8 cellular contexts compared by ENCODE assay signal in genomic region chr2:131682122-131682944, GRCh38.
DNase-seq lines count a peak whose midpoint lies in the region; ATAC-seq and TF ChIP-seq lines count a peak whose summit lies in the region.

No MANE protein-coding gene starts in this region.

- no peak for TF ChIP-seq EP300 in ovary (IDR thresholded peaks at IDR 0.05)

- no peaks in the 10 kb centered on the region for H3K9me3 ChIP-seq in SJSA1 (replicated peaks)
- H3K9me3 ChIP-seq in ovary: no peaks in the 10 kb centered on the region
- H3K9me3 ChIP-seq in thyroid gland: no peaks in the 10 kb centered on the region

- in situ Hi-C loops in G401 (cut with HindIII; ENCODE audit: low sequenced_read_pairs): no loop called here

- H3K4me1 ChIP-seq in SJSA1 (replicated peaks) (peaks cover 29% of the 10 kb centered on the region), ovary (ENCODE audit: insufficient read depth) (no peaks in the 10 kb centered on the region), thyroid gland (peaks cover 4% of the 10 kb centered on the region in 2 donors)

- TF ChIP-seq POLR2A in ovary (IDR thresholded peaks at IDR 0.05) (no peak), thyroid gland (IDR thresholded peaks at IDR 0.05) (no peak)

- H3K27ac ChIP-seq in SJSA1 (peak overlapping the region; percentile 80), ovary (peak overlapping the region; percentile 56 to 75), thyroid gland (peak overlapping the region; percentile 42 to 72 (median 72))

- ATAC-seq in activated naive CD4-positive, alpha-beta T cell treated with anti-CD3 and anti-CD28 coated beads, Interleukin-2, amount 50 U/mL, for 72 hours: peak; percentile 99

- 0% methylated on average over 45 to 51 of the region's 51 CpGs for WGBS in ovary, 3 donors
- 0 to 2% methylated on average over 12 to 30 of the region's 51 CpGs for WGBS in thyroid gland, 2 donors

- peak in 1 of 3 donors; percentile 23 for TF ChIP-seq CTCF in ovary (IDR thresholded peaks at IDR 0.05)
- TF ChIP-seq CTCF in thyroid gland (IDR thresholded peaks at IDR 0.05): peak in 1 of 6 experiments; percentile 28

- peak overlapping the region; percentile 50 to 86 for H3K27ac Mint-ChIP-seq in activated naive CD4-positive, alpha-beta T cell treated with anti-CD3 and anti-CD28 coated beads, Interleukin-2, amount 50 U/mL, for 72 hours

- H3K27me3 ChIP-seq in SJSA1 (replicated peaks) (no peaks in the 10 kb centered on the region), ovary (no peaks in the 10 kb centered on the region), thyroid gland (no peaks in the 10 kb centered on the region)

- H3K4me3 ChIP-seq in SJSA1: peak overlapping the region; percentile 46
- H3K4me3 ChIP-seq in ovary: peak overlapping the region; percentile 49
- H3K4me3 ChIP-seq in thyroid gland (replicated peaks in 1 of 3): peak overlapping the region; percentile 20 to 47 (median 26)

- H3K36me3 ChIP-seq in SJSA1: no peaks in the 10 kb centered on the region; the same call in 1 of the 2 replicates
- H3K36me3 ChIP-seq in ovary: no peaks in the 10 kb centered on the region
- no peaks in the 10 kb centered on the region for H3K36me3 ChIP-seq in thyroid gland

- H3K9me3 Mint-ChIP-seq in activated naive CD4-positive, alpha-beta T cell treated with anti-CD3 and anti-CD28 coated beads, Interleukin-2, amount 50 U/mL, for 72 hours: no peaks in the 10 kb centered on the region

- H3K36me3 Mint-ChIP-seq in activated naive CD4-positive, alpha-beta T cell treated with anti-CD3 and anti-CD28 coated beads, Interleukin-2, amount 50 U/mL, for 72 hours: peaks cover 9 to 15% of the 10 kb centered on the region in 2 donors

- intact Hi-C loops in head of caudate nucleus (cut with DNase I): loop anchor here (10.0 kb wide), 1 partner anchor 122 kb away; no protein-coding TSS in a partner anchor
- intact Hi-C loops in ovary (cut with DNase I): loop anchor here in 1 of 4 donors (5.0 kb wide), 1 partner anchor 190 kb away; the partner anchor contains the start of gene MZT2A
- intact Hi-C loops in thyroid gland (cut with DNase I): no loop called here

- DNase-seq in G401 (ENCODE audit: low spot score): peak; percentile 91
- peak; percentile 86 for DNase-seq in H4 (ENCODE audit: low spot score)
- DNase-seq in LoVo (ENCODE audit: low spot score): peak; percentile 80
- peak; percentile 88 to 93 for DNase-seq in SJSA1 (ENCODE audit: low read depth in 1 of 2, low spot score in 2 of 2)
- peak; percentile 73 to 79 for DNase-seq in activated naive CD4-positive, alpha-beta T cell treated with anti-CD3 and anti-CD28 coated beads, Interleukin-2, amount 50 U/mL, for 72 hours (ENCODE audit: low spot score in 2 of 2)
- DNase-seq in head of caudate nucleus: peak; percentile 73 to 97 (median 90)
- peak; percentile 81 to 85 (median 83) for DNase-seq in ovary
- peak; percentile 80 to 83 for DNase-seq in thyroid gland

Comparison
In these comparisons a context has a peak if more than half of its experiments do, and no peak if none do; other contexts are left out.
1. Peak in every context shown above with its lines: DNase-seq, ATAC-seq, H3K4me3 ChIP-seq and H3K27ac ChIP-seq.